Comparison of ENCODE assay signal across 8 cellular contexts in the genomic region with DNA sequence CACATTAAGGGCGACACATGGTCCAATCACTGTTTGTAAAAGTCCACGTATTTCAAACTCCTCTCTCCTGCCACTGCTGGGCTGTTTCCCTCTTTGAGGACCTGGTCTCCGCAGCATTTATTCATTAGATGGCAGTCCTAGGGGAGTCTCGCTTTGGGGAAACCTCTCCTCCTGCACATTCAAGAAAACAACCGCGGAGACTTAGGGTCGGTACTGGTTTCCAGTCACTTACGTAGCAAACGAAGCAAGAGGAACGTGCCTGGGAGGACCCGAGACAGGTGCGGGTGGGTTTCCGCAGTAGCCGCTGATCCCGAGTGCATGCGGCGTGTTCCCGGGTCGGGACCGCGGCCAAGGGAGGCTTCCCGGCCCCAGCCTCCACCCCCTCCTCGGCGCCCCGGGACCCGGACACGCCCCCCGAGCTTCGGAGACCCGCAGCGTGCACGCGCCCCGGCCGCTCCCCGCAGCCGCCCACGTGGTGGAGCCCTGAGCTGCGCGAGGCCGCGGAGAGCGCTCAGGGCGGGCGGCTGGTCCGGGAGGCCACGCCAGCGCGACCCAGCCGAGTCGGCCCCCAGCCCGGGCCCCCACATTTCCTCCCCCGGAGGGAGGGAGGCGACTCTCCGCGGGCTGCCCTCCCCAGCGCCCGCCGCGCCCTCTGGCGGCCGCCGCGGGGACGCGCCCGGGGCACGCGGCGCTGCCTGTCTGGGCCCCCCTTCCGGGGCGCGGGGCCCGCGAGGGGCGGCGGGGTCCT. TPM values are rescaled to one million over a fixed set of nuclear protein-coding genes. Genes with fewer than 3 reads are reported as not detected.
A peak's percentile ranks its signal among the peaks of the same experiment; 100 is the strongest.
DNase-seq lines count a peak whose midpoint lies in the region; ATAC-seq and TF ChIP-seq lines count a peak whose summit lies in the region.

No MANE protein-coding gene starts in this region.

- ATAC-seq in HG02798 (IDR thresholded peaks at IDR 0.05; ENCODE audit: poor library complexity, unreplicated experiment), result peak; percentile 46

- peak overlapping the region; percentile 17 to 92 (median 63) for H3K4me3 ChIP-seq in liver (ENCODE audit: low read depth in 1 of 3, low read length in 3 of 3)

- peaks cover 0 to 10% (median 9%) of the 10 kb centered on the region in 4 donors for H3K27me3 ChIP-seq in liver (ENCODE audit: control insufficient read depth in 4 of 4, insufficient read depth in 4 of 4, low read length in 3 of 4)

- peaks cover 24% of the 10 kb centered on the region for H3K4me1 Mint-ChIP-seq in activated CD4-positive, alpha-beta T cell treated with anti-CD3 and anti-CD28 coated beads, Interleukin-2, amount 10 ng/mL, durations not matched to agents 24 days and 14 days

- DNase-seq in NCI-H1092 treated with DMSO at 0.1 percent for 48 hours (lab: John Stamatoyannopoulos, UW) (peak; percentile 7), NCI-H1092 (lab: John Stamatoyannopoulos, UW) (no peak), NCI-H2196 treated with DMSO at 0.1 percent for 48 hours (lab: John Stamatoyannopoulos, UW; ENCODE audit: unreplicated experiment) (peak; percentile 24), dermis blood vessel endothelial cell (peak; percentile 61)
- peak; percentile 91 for DNase-seq in activated CD4-positive, alpha-beta T cell treated with anti-CD3 and anti-CD28 coated beads, Interleukin-2, amount 10 ng/mL, durations not matched to agents 24 days and 14 days
- peak in 2 of 3 experiments; percentile 49 to 70 for DNase-seq in stimulated activated CD4-positive, alpha-beta T cell treated with anti-CD3 and anti-CD28 coated beads, TNF-alpha, amount 100 ng/mL, for 24 hours (ENCODE audit: low read depth in 3 of 3)

- intact Hi-C loops in activated CD4-positive, alpha-beta T cell treated with anti-CD3 and anti-CD28 coated beads, Interleukin-2, amount 10 ng/mL, durations not matched to agents 24 days and 14 days (cut with micrococcal nuclease), result loop anchor here (1.0 to 10.0 kb wide), 5 partner anchors 128 to 1955 kb away; a partner anchor contains a TSS

- H3K27me3 Mint-ChIP-seq in activated CD4-positive, alpha-beta T cell treated with anti-CD3 and anti-CD28 coated beads, Interleukin-2, amount 10 ng/mL, durations not matched to agents 24 days and 14 days, result peaks cover 54% of the 10 kb centered on the region

- no peak overlapping the region for H3K9ac ChIP-seq in liver (ENCODE audit: low read depth in 1 of 2, low read length in 2 of 2)

- H3K27ac Mint-ChIP-seq in activated CD4-positive, alpha-beta T cell treated with anti-CD3 and anti-CD28 coated beads, Interleukin-2, amount 10 ng/mL, durations not matched to agents 24 days and 14 days, result peak overlapping the region; percentile 86

- peak overlapping the region; percentile 83 for H3K4me3 Mint-ChIP-seq in activated CD4-positive, alpha-beta T cell treated with anti-CD3 and anti-CD28 coated beads, Interleukin-2, amount 10 ng/mL, durations not matched to agents 24 days and 14 days

- peak; percentile 54 for TF ChIP-seq CTCF in liver (IDR thresholded peaks at IDR 0.05; ENCODE audit: low read depth, low read length, missing input control)

- no peaks in the 10 kb centered on the region for H3K36me3 Mint-ChIP-seq in activated CD4-positive, alpha-beta T cell treated with anti-CD3 and anti-CD28 coated beads, Interleukin-2, amount 10 ng/mL, durations not matched to agents 24 days and 14 days (ENCODE audit: low read depth)

- peaks cover 4 to 34% (median 11%) of the 10 kb centered on the region in 4 donors for H3K4me1 ChIP-seq in liver (ENCODE audit: control insufficient read depth in 4 of 4, insufficient read depth in 4 of 4, low read length in 3 of 4)

- peaks cover 0 to 5% (median 0%) of the 10 kb centered on the region in 4 donors for H3K9me3 ChIP-seq in liver (ENCODE audit: control insufficient read depth in 4 of 4, low read length in 3 of 4)

- no peaks in the 10 kb centered on the region for H3K9me3 Mint-ChIP-seq in activated CD4-positive, alpha-beta T cell treated with anti-CD3 and anti-CD28 coated beads, Interleukin-2, amount 10 ng/mL, durations not matched to agents 24 days and 14 days

- 2% methylated on average over 77 of the region's 77 CpGs for WGBS in liver

- H3K27ac ChIP-seq in liver (ENCODE audit: low read depth in 1 of 2, low read length in 2 of 2), result no peak overlapping the region

- H3K36me3 ChIP-seq in liver (ENCODE audit: control insufficient read depth in 4 of 4, insufficient read depth in 3 of 4, low read depth in 1 of 4, low read length in 3 of 4), result no peaks in the 10 kb centered on the region

- no peak for TF ChIP-seq RAD21 in liver (IDR thresholded peaks at IDR 0.05)

TF ChIP-seq in liver, 16 proteins besides CTCF, POLR2A, EP300 and RAD21:
- TF ChIP-seq, protein P1, sequence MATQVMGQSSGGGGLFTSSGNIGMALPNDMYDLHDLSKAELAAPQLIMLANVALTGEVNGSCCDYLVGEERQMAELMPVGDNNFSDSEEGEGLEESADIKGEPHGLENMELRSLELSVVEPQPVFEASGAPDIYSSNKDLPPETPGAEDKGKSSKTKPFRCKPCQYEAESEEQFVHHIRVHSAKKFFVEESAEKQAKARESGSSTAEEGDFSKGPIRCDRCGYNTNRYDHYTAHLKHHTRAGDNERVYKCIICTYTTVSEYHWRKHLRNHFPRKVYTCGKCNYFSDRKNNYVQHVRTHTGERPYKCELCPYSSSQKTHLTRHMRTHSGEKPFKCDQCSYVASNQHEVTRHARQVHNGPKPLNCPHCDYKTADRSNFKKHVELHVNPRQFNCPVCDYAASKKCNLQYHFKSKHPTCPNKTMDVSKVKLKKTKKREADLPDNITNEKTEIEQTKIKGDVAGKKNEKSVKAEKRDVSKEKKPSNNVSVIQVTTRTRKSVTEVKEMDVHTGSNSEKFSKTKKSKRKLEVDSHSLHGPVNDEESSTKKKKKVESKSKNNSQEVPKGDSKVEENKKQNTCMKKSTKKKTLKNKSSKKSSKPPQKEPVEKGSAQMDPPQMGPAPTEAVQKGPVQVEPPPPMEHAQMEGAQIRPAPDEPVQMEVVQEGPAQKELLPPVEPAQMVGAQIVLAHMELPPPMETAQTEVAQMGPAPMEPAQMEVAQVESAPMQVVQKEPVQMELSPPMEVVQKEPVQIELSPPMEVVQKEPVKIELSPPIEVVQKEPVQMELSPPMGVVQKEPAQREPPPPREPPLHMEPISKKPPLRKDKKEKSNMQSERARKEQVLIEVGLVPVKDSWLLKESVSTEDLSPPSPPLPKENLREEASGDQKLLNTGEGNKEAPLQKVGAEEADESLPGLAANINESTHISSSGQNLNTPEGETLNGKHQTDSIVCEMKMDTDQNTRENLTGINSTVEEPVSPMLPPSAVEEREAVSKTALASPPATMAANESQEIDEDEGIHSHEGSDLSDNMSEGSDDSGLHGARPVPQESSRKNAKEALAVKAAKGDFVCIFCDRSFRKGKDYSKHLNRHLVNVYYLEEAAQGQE (IDR thresholded peaks at IDR 0.05), result no peak
- no peak for TF ChIP-seq YY1 (IDR thresholded peaks at IDR 0.05)
- TF ChIP-seq SP1 (IDR thresholded peaks at IDR 0.05), result no peak
- no peak for TF ChIP-seq FOXA1 (IDR thresholded peaks at IDR 0.05)
- no peak for TF ChIP-seq FOXA2 (IDR thresholded peaks at IDR 0.05)
- no peak for TF ChIP-seq EGR1 (IDR thresholded peaks at IDR 0.05; ENCODE audit: low read depth in 2 of 2)
- no peak for TF ChIP-seq NR2F2 (IDR thresholded peaks at IDR 0.05)
- TF ChIP-seq GABPA (IDR thresholded peaks at IDR 0.05 in 1 of 2, conservative IDR thresholded peaks at IDR 0.05 in 1 of 2), result no peak
- TF ChIP-seq, protein P2, sequence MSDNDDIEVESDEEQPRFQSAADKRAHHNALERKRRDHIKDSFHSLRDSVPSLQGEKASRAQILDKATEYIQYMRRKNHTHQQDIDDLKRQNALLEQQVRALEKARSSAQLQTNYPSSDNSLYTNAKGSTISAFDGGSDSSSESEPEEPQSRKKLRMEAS (IDR thresholded peaks at IDR 0.05), result no peak
- TF ChIP-seq HNF4G (IDR thresholded peaks at IDR 0.05), result no peak
- TF ChIP-seq, protein P3, sequence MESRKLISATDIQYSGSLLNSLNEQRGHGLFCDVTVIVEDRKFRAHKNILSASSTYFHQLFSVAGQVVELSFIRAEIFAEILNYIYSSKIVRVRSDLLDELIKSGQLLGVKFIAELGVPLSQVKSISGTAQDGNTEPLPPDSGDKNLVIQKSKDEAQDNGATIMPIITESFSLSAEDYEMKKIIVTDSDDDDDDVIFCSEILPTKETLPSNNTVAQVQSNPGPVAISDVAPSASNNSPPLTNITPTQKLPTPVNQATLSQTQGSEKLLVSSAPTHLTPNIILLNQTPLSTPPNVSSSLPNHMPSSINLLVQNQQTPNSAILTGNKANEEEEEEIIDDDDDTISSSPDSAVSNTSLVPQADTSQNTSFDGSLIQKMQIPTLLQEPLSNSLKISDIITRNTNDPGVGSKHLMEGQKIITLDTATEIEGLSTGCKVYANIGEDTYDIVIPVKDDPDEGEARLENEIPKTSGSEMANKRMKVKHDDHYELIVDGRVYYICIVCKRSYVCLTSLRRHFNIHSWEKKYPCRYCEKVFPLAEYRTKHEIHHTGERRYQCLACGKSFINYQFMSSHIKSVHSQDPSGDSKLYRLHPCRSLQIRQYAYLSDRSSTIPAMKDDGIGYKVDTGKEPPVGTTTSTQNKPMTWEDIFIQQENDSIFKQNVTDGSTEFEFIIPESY (IDR thresholded peaks at IDR 0.05), result no peak
- TF ChIP-seq RXRA (IDR thresholded peaks at IDR 0.05), result no peak
- TF ChIP-seq, protein P4, sequence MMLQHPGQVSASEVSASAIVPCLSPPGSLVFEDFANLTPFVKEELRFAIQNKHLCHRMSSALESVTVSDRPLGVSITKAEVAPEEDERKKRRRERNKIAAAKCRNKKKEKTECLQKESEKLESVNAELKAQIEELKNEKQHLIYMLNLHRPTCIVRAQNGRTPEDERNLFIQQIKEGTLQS (IDR thresholded peaks at IDR 0.05), result no peak
- no peak for TF ChIP-seq HNF4A (conservative IDR thresholded peaks at IDR 0.05)
- no peak for TF ChIP-seq JUND (IDR thresholded peaks at IDR 0.05)
- TF ChIP-seq TAF1 (conservative IDR thresholded peaks at IDR 0.05), result no peak

RNA-seq across cellular contexts. Expression of a gene that starts 1.1 kb away (rescaled TPM):
- 35.3 and 36.6 TPM in 2 replicates for total RNA-seq in activated CD4-positive, alpha-beta T cell treated with anti-CD3 and anti-CD28 coated beads, Interleukin-2, amount 10 ng/mL, durations not matched to agents 24 days and 14 days
- total RNA-seq in dermis blood vessel endothelial cell (65.3 and 93.5 TPM in 2 replicates), liver (10 to 100 TPM in 1 of 2 donors, 1 to 10 TPM in 1; 5.7 to 10.3 TPM)
- under 1 TPM; 0.69 to 0.71 TPM for polyA plus RNA-seq in liver
